ENCODE assay signal across 26 cellular contexts in the genomic region with DNA sequence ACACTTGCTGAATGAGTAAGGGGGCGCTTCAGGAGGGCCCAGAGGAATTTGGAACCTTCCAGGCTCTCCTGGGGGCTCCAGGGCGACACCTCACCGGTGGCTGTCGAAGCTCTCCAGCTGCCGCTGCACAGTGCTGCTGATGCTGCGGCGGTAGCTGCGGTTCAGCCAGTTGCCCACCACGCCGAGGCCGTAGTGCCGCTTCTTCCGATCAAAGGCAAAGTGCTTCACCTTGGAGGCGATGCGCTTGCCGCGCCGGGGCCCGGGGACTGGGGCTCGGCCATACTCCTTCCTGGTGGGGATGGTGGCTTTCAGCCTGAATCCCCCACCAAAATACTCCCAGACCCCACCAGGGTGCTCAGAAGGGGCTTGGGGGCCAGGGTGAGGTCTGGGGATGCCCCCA. TPM values are rescaled to one million over a fixed set of nuclear protein-coding genes. Genes with fewer than 3 reads are reported as not detected.
"Had no signal": no experiment of that assay in that cellular context is flagged by ENCODE, and none has a peak within 500 bp of the region (broad histone marks: within the 10 kb centered on the region; RNA-seq: fewer than 3 reads in every experiment).

No MANE protein-coding gene starts in this region.

- H3K27ac Mint-ChIP-seq: nephron had no signal

- H3K27me3 Mint-ChIP-seq: stimulated activated naive CD8-positive, alpha-beta T cell treated with anti-CD3 and anti-CD28 coated beads, Interleukin-15, amount 100 ng/mL, for 72 hours had no signal

- H3K36me3 ChIP-seq: transverse colon had no signal

- ATAC-seq: esophagus mucosa; heart left ventricle; psoas muscle; stimulated activated naive CD8-positive, alpha-beta T cell treated with anti-CD3 and anti-CD28 coated beads, Interleukin-15, amount 100 ng/mL, for 72 hours had no signal

- H3K27ac ChIP-seq: heart left ventricle, parathyroid adenoma, psoas muscle, thoracic aorta, transverse colon had no signal

- H3K27me3 ChIP-seq: dorsolateral prefrontal cortex, heart left ventricle, transverse colon had no signal

- H3K4me3 Mint-ChIP-seq: naive B cell; nephron; stimulated activated naive CD8-positive, alpha-beta T cell treated with anti-CD3 and anti-CD28 coated beads, Interleukin-15, amount 100 ng/mL, for 72 hours had no signal

- H3K9me3 ChIP-seq: heart left ventricle, psoas muscle, thoracic aorta, transverse colon had no signal

- H3K4me1 ChIP-seq: parathyroid adenoma, psoas muscle, transverse colon had no signal

- FAIRE-seq: endometrium, frontal cortex, small intestine had no signal

- H3K4me3 ChIP-seq: dorsolateral prefrontal cortex, heart left ventricle, psoas muscle, thoracic aorta, transverse colon had no signal

- H3K9ac ChIP-seq: parathyroid adenoma had no signal

- H3K9me3 Mint-ChIP-seq: nephron; stimulated activated naive CD8-positive, alpha-beta T cell treated with anti-CD3 and anti-CD28 coated beads, Interleukin-15, amount 100 ng/mL, for 72 hours had no signal

- DNase-seq: cortex of kidney; dorsolateral prefrontal cortex; effector CD8-positive, alpha-beta T cell; heart left ventricle; hippocampal formation; kidney glomerular epithelial cell; mesendoderm; naive B cell; psoas muscle; small intestine; stimulated activated CD4-positive, alpha-beta T cell treated with anti-CD3 and anti-CD28 coated beads, Interleukin-2, amount 100 ng/mL, for 48 hours; stimulated activated naive CD8-positive, alpha-beta T cell treated with anti-CD3 and anti-CD28 coated beads, Interleukin-15, amount 100 ng/mL, for 72 hours; transverse colon had no signal

RNA-seq across cellular contexts. Expression of a gene that starts 9.3 kb away (rescaled TPM):
- total RNA-seq: esophagus mucosa, fibroblast of lung, frontal cortex, glomerular endothelial cell, heart left ventricle, liver, lung microvascular endothelial cell, omental fat pad, psoas muscle, subcutaneous adipose tissue, thoracic aorta, transverse colon, ureter had no signal
- polyA plus RNA-seq: fibroblast of lung, liver, small intestine had no signal
